13 cellular contexts compared by ENCODE assay signal in genomic region chr16:64455275-64455674, GRCh38.
DNase-seq lines count a peak whose midpoint lies in the region; ATAC-seq and TF ChIP-seq lines count a peak whose summit lies in the region.
"Had no signal": no experiment of that assay in that cellular context is flagged by ENCODE, and none has a peak within 500 bp of the region (broad histone marks: within the 10 kb centered on the region; RNA-seq: fewer than 3 reads in every experiment).

No MANE protein-coding gene starts in this region.

- no peaks in the 10 kb centered on the region for H4K20me1 ChIP-seq in Karpas-422 (ENCODE audit: insufficient read depth, low read depth, low read length)

- TF ChIP-seq CTCF in cardiac fibroblast (IDR thresholded peaks at IDR 0.05; ENCODE audit: low read depth, low read length) = peak; percentile 26

- H3K27ac Mint-ChIP-seq in activated CD4-positive, alpha-beta T cell treated with anti-CD3 and anti-CD28 coated beads for 36 hours = no peak overlapping the region
- H3K27ac Mint-ChIP-seq: endodermal cell; stimulated activated naive CD8-positive, alpha-beta T cell treated with anti-CD3 and anti-CD28 coated beads, Interleukin-15, Interleukin-2, amounts not matched to agents 100 ng/mL and 50 ng/mL, for 24 hours had no signal

- H3K36me3 ChIP-seq in Karpas-422 (ENCODE audit: insufficient read depth, low read length) = no peaks in the 10 kb centered on the region
- H3K36me3 ChIP-seq: neutrophil had no signal

- H3K9me3 ChIP-seq in Karpas-422 (ENCODE audit: low read length) = no peaks in the 10 kb centered on the region
- H3K9me3 ChIP-seq: neutrophil had no signal

- no peaks in the 10 kb centered on the region for H3K36me3 Mint-ChIP-seq in activated CD4-positive, alpha-beta T cell treated with anti-CD3 and anti-CD28 coated beads for 36 hours (ENCODE audit: low read depth)

- H3K9me2 ChIP-seq in Karpas-422 (replicated peaks; ENCODE audit: insufficient read depth, low read length) = no peaks in the 10 kb centered on the region

- in situ Hi-C loops in Caki2 (cut with HindIII; ENCODE audit: low pct_unique_long_range_greater_than_20kb, low sequenced_read_pairs) = no loop called here

- no peaks in the 10 kb centered on the region for H3K79me2 ChIP-seq in Karpas-422 (ENCODE audit: low read length)

- H3K9ac ChIP-seq in Karpas-422 (ENCODE audit: low read length) = no peak overlapping the region

- peak overlapping the region; percentile 66 for H3K27ac ChIP-seq in Karpas-422 (ENCODE audit: low read length)
- H3K27ac ChIP-seq: neutrophil had no signal

- no peak overlapping the region for H3K4me3 Mint-ChIP-seq in activated CD4-positive, alpha-beta T cell treated with anti-CD3 and anti-CD28 coated beads for 36 hours
- H3K4me3 Mint-ChIP-seq: endodermal cell; stimulated activated naive CD8-positive, alpha-beta T cell treated with anti-CD3 and anti-CD28 coated beads, Interleukin-15, Interleukin-2, amounts not matched to agents 100 ng/mL and 50 ng/mL, for 24 hours had no signal

- H3K4me1 Mint-ChIP-seq in activated CD4-positive, alpha-beta T cell treated with anti-CD3 and anti-CD28 coated beads for 36 hours = no peaks in the 10 kb centered on the region

- H3K4me2 ChIP-seq in Karpas-422 (ENCODE audit: low read depth, low read length, poor library complexity, severe bottlenecking) = peak overlapping the region; percentile 23

- peak overlapping the region; percentile 63; the same call in 1 of the 2 replicates for H2AFZ ChIP-seq in Karpas-422 (ENCODE audit: low read length)

- peaks cover 10% of the 10 kb centered on the region for H3K9me3 Mint-ChIP-seq in activated CD4-positive, alpha-beta T cell treated with anti-CD3 and anti-CD28 coated beads for 36 hours (ENCODE audit: low read depth)

- intact Hi-C loops in activated CD4-positive, alpha-beta T cell treated with anti-CD3 and anti-CD28 coated beads for 36 hours (cut with DNase I, micrococcal nuclease) = no loop called here

- CTCF ChIA-PET in activated CD4-positive, alpha-beta T cell treated with anti-CD3 and anti-CD28 coated beads for 36 hours (lab: Charles Lee) = no interaction called here

- peaks cover 43% of the 10 kb centered on the region for H3K4me1 ChIP-seq in Karpas-422 (ENCODE audit: low read length)

- no peaks in the 10 kb centered on the region for H3K27me3 ChIP-seq in Karpas-422 (ENCODE audit: low read length)
- H3K27me3 ChIP-seq: neutrophil had no signal

- H3K27me3 Mint-ChIP-seq in activated CD4-positive, alpha-beta T cell treated with anti-CD3 and anti-CD28 coated beads for 36 hours = no peaks in the 10 kb centered on the region
- H3K27me3 Mint-ChIP-seq: stimulated activated naive CD8-positive, alpha-beta T cell treated with anti-CD3 and anti-CD28 coated beads, Interleukin-15, Interleukin-2, amounts not matched to agents 100 ng/mL and 50 ng/mL, for 24 hours had no signal

- ATAC-seq in activated CD4-positive, alpha-beta T cell treated with anti-CD3 and anti-CD28 coated beads for 36 hours = no peak

- DNase-seq in Caki2 (ENCODE audit: low read depth) (peak; percentile 29), Karpas-422 (peak; percentile 77), cardiac fibroblast (ENCODE audit: low read depth in 2 of 2) (peak; percentile 60 to 69), kidney tubule cell (ENCODE audit: low spot score) (peak; percentile 60), NOMO-1 treated with DMSO at 0.1 percent for 48 hours (lab: John Stamatoyannopoulos, UW; ENCODE audit: unreplicated experiment) (no peak), NCI-H82 treated with DMSO at 0.1 percent for 48 hours (lab: John Stamatoyannopoulos, UW; ENCODE audit: unreplicated experiment) (no peak), HK-2 (ENCODE audit: unreplicated experiment) (no peak)
- no peak for DNase-seq in activated CD4-positive, alpha-beta T cell treated with anti-CD3 and anti-CD28 coated beads for 36 hours
- DNase-seq: DMS79, T1000 had no signal

- POLR2A ChIA-PET in activated CD4-positive, alpha-beta T cell treated with anti-CD3 and anti-CD28 coated beads for 36 hours (lab: Charles Lee) = no interaction called here

- H3K4me3 ChIP-seq in Karpas-422 (ENCODE audit: low read length) (no peak overlapping the region), cardiac fibroblast (replicated peaks in 1 of 2; ENCODE audit: low read depth in 2 of 2, low read length in 2 of 2) (no peak overlapping the region)

Comparison
In these comparisons a context has a peak if more than half of its experiments do, and no peak if none do; other contexts are left out.
1. DNase-seq: peak in Caki2 (single experiment), Karpas-422 (single experiment), cardiac fibroblast (2 of 2) and kidney tubule cell (single experiment); none in NOMO-1 treated with DMSO at 0.1 percent for 48 hours (single experiment), NCI-H82 treated with DMSO at 0.1 percent for 48 hours (single experiment), activated CD4-positive, alpha-beta T cell treated with anti-CD3 and anti-CD28 coated beads for 36 hours (single experiment) and HK-2 (single experiment).